In genomic region chr3:120477826-120478225, GRCh38 we compare ENCODE assay signal across 15 cellular contexts.
"Had no signal": no experiment of that assay in that cellular context is flagged by ENCODE, and none has a peak within 500 bp of the region (broad histone marks: within the 10 kb centered on the region; RNA-seq: fewer than 3 reads in every experiment).

No MANE protein-coding gene starts in this region.

- ATAC-seq: activated naive CD8-positive, alpha-beta T cell treated with anti-CD3 and anti-CD28 coated beads, Interleukin-2, amount 50 U/mL, for 24 hours had no signal

- H3K27me3 ChIP-seq: tibial artery had no signal

- FAIRE-seq: astrocyte had no signal

- H3K4me3 Mint-ChIP-seq: activated naive CD8-positive, alpha-beta T cell treated with anti-CD3 and anti-CD28 coated beads, Interleukin-2, amount 50 U/mL, for 24 hours; nephron progenitor cell had no signal

- H3K36me3 ChIP-seq: tibial artery had no signal

- H3K27ac ChIP-seq: parathyroid adenoma, skin epidermis, tibial artery, VCaP had no signal

- H3K9me3 Mint-ChIP-seq: activated naive CD8-positive, alpha-beta T cell treated with anti-CD3 and anti-CD28 coated beads, Interleukin-2, amount 50 U/mL, for 24 hours had no signal

- H3K79me2 ChIP-seq: parathyroid adenoma had no signal

- H3K4me3 ChIP-seq: skin epidermis, tibial artery had no signal

- H3K4me1 Mint-ChIP-seq: activated naive CD8-positive, alpha-beta T cell treated with anti-CD3 and anti-CD28 coated beads, Interleukin-2, amount 50 U/mL, for 24 hours; nephron progenitor cell had no signal

- H3K27ac Mint-ChIP-seq: activated naive CD8-positive, alpha-beta T cell treated with anti-CD3 and anti-CD28 coated beads, Interleukin-2, amount 50 U/mL, for 24 hours; nephron progenitor cell had no signal

- H2AFZ ChIP-seq: parathyroid adenoma had no signal

- H3K9ac ChIP-seq: parathyroid adenoma had no signal

- DNase-seq: activated CD4-positive, alpha-beta T cell treated with anti-CD3 and anti-CD28 coated beads for 4 hours; activated naive CD4-positive, alpha-beta T cell treated with Interleukin-2 at 50 U/mL for 16 hours; activated naive CD8-positive, alpha-beta T cell treated with anti-CD3 and anti-CD28 coated beads, Interleukin-2, amount 50 U/mL, for 24 hours; caudate nucleus; effector memory CD4-positive, alpha-beta T cell; hypothalamus; nephron progenitor cell; retina; SW 1271; T-helper 9 cell; tibial artery had no signal

- H3K4me1 ChIP-seq: parathyroid adenoma, tibial artery had no signal
